ENCODE assay signal across 18 cellular contexts in genomic region chr12:50725011-50725899, GRCh38. TPM values are rescaled to one million over a fixed set of nuclear protein-coding genes. Genes with fewer than 3 reads are reported as not detected.
DNase-seq lines count a peak whose midpoint lies in the region; ATAC-seq and TF ChIP-seq lines count a peak whose summit lies in the region.
"Had no signal": no experiment of that assay in that cellular context is flagged by ENCODE, and none has a peak within 500 bp of the region (broad histone marks: within the 10 kb centered on the region; RNA-seq: fewer than 3 reads in every experiment).

No MANE protein-coding gene starts in this region.

- ATAC-seq in right cardiac atrium (peak; percentile 44 to 49), Right ventricle myocardium inferior (no peak), HG03469 (IDR thresholded peaks at IDR 0.05; ENCODE audit: unreplicated experiment) (no peak)
- ATAC-seq: psoas muscle had no signal

- peaks cover 4% of the 10 kb centered on the region for H3K36me3 Mint-ChIP-seq in glutamatergic neuron (ENCODE audit: unreplicated experiment)

- no peak for DNase-seq in right cardiac atrium
- DNase-seq in Right ventricle myocardium inferior (ENCODE audit: missing footprints), result no peak
- DNase-seq in glutamatergic neuron, result no peak
- DNase-seq in SW480 (ENCODE audit: low spot score), result no peak
- no peak for DNase-seq in ureter (ENCODE audit: low spot score)
- DNase-seq in GM19238 (ENCODE audit: insufficient read length, low spot score), result no peak
- DNase-seq: activated CD4-positive, alpha-beta T cell treated with anti-CD3 and anti-CD28 coated beads, Interleukin-2, amount 10 ng/mL, durations not matched to agents 24 days and 14 days; activated naive CD8-positive, alpha-beta T cell treated with anti-CD3 and anti-CD28 coated beads for 36 hours; activated T-cell treated with anti-CD3 and anti-CD28 coated beads for 4 hours; cerebellar nuclear complex; NCI-H2227 treated with DMSO at 0.1 percent for 48 hours; psoas muscle; SIG-M5; stimulated activated CD4-positive, alpha-beta T cell treated with anti-CD3 and anti-CD28 coated beads, Interleukin-1b, Interleukin-23, amount 100 ng/mL, for 48 hours; T1000; thyroid gland had no signal

- H3K4me3 ChIP-seq in right cardiac atrium (ENCODE audit: low read length), result no peak overlapping the region
- H3K4me3 ChIP-seq: psoas muscle, thyroid gland had no signal

- no peaks in the 10 kb centered on the region for H3K9me3 ChIP-seq in right cardiac atrium (ENCODE audit: control insufficient read depth, low read length)
- H3K9me3 ChIP-seq: psoas muscle, thyroid gland had no signal

- no peak overlapping the region for H3K27ac ChIP-seq in right cardiac atrium (ENCODE audit: low read length)
- peak overlapping the region; percentile 12 for H3K27ac ChIP-seq in angular gyrus (ENCODE audit: low read depth, low read length)
- H3K27ac ChIP-seq: psoas muscle, thyroid gland had no signal

- WGBS in right cardiac atrium, result 56% methylated on average over 5 of the region's 5 CpGs

- intact Hi-C loops in right cardiac atrium (cut with DNase I) (no loop called here), Right ventricle myocardium inferior (cut with DNase I) (loop anchor here (5.0 kb wide), 1 partner anchor 218 kb away; no protein-coding TSS in a partner anchor)

- no peak overlapping the region for H3K4me3 Mint-ChIP-seq in glutamatergic neuron (ENCODE audit: unreplicated experiment)
- H3K4me3 Mint-ChIP-seq: activated CD4-positive, alpha-beta T cell treated with anti-CD3 and anti-CD28 coated beads, Interleukin-2, amount 10 ng/mL, durations not matched to agents 24 days and 14 days; activated naive CD8-positive, alpha-beta T cell treated with anti-CD3 and anti-CD28 coated beads for 36 hours had no signal

- no peaks in the 10 kb centered on the region for H3K27me3 Mint-ChIP-seq in glutamatergic neuron (ENCODE audit: unreplicated experiment)
- H3K27me3 Mint-ChIP-seq: activated CD4-positive, alpha-beta T cell treated with anti-CD3 and anti-CD28 coated beads, Interleukin-2, amount 10 ng/mL, durations not matched to agents 24 days and 14 days; activated naive CD8-positive, alpha-beta T cell treated with anti-CD3 and anti-CD28 coated beads for 36 hours had no signal

- H3K4me1 ChIP-seq in right cardiac atrium (ENCODE audit: control insufficient read depth, insufficient read depth, low read length), result no peaks in the 10 kb centered on the region
- H3K4me1 ChIP-seq: psoas muscle, thyroid gland had no signal

- peak overlapping the region; percentile 31 for H3K27ac Mint-ChIP-seq in glutamatergic neuron (ENCODE audit: unreplicated experiment)
- H3K27ac Mint-ChIP-seq: activated CD4-positive, alpha-beta T cell treated with anti-CD3 and anti-CD28 coated beads, Interleukin-2, amount 10 ng/mL, durations not matched to agents 24 days and 14 days; activated naive CD8-positive, alpha-beta T cell treated with anti-CD3 and anti-CD28 coated beads for 36 hours had no signal

- no peaks in the 10 kb centered on the region for H3K4me1 Mint-ChIP-seq in glutamatergic neuron (ENCODE audit: low read depth, unreplicated experiment)
- H3K4me1 Mint-ChIP-seq: activated CD4-positive, alpha-beta T cell treated with anti-CD3 and anti-CD28 coated beads, Interleukin-2, amount 10 ng/mL, durations not matched to agents 24 days and 14 days had no signal

- no peaks in the 10 kb centered on the region for H3K9me3 Mint-ChIP-seq in glutamatergic neuron (ENCODE audit: unreplicated experiment)
- H3K9me3 Mint-ChIP-seq: activated CD4-positive, alpha-beta T cell treated with anti-CD3 and anti-CD28 coated beads, Interleukin-2, amount 10 ng/mL, durations not matched to agents 24 days and 14 days; activated naive CD8-positive, alpha-beta T cell treated with anti-CD3 and anti-CD28 coated beads for 36 hours had no signal

- no peaks in the 10 kb centered on the region for H3K27me3 ChIP-seq in right cardiac atrium (ENCODE audit: control insufficient read depth, insufficient read depth)
- H3K27me3 ChIP-seq: thyroid gland had no signal

- no peak for TF ChIP-seq CTCF in glutamatergic neuron (IDR thresholded peaks at IDR 0.05; ENCODE audit: partially characterized antibody, unreplicated experiment)

RNA-seq across cellular contexts. Expression of gene ATF1, which starts 38.6 kb away (rescaled TPM):
- total RNA-seq in right cardiac atrium, result 10 to 100 TPM; 22.9 to 33.1 (median 25.8) TPM
- 8.4 TPM for polyA plus RNA-seq in right cardiac atrium
- total RNA-seq in Right ventricle myocardium inferior, result 29.2 TPM
- total RNA-seq in glutamatergic neuron (ENCODE audit: unreplicated experiment), result 7.1 TPM
- total RNA-seq in ureter, result 34.4 TPM

Comparison
In these comparisons a context has a peak if more than half of its experiments do, and no peak if none do; other contexts are left out.
1. ATAC-seq: peak in right cardiac atrium (2 of 2); none in Right ventricle myocardium inferior (single experiment) and HG03469 (single experiment).